1 cellular context compared by ENCODE assay signal in genomic region chr21:44890961-44891541, GRCh38.
TF ChIP-seq lines count a peak whose summit lies in the region.

No MANE protein-coding gene starts in this region.

TF ChIP-seq in HepG2, 621 proteins besides CTCF, POLR2A, EP300 and RAD21:
- TF ChIP-seq MBD4 (IDR thresholded peaks at IDR 0.05; ENCODE audit: borderline replicate concordance, low read length) (no peak), ZNF674 (CRISPR knock-in tag; IDR thresholded peaks at IDR 0.05; ENCODE audit: low read depth) (no peak), HNRNPL (IDR thresholded peaks at IDR 0.05; ENCODE audit: low read depth, low read length) (no peak), NFE2L2 (IDR thresholded peaks at IDR 0.05; ENCODE audit: low read length) (no peak), ZFYVE20 (CRISPR knock-in tag; IDR thresholded peaks at IDR 0.05; ENCODE audit: borderline replicate concordance, low read depth) (no peak), ATAD3A (CRISPR knock-in tag; IDR thresholded peaks at IDR 0.05) (no peak), ZNF383 (CRISPR knock-in tag; IDR thresholded peaks at IDR 0.05; ENCODE audit: borderline replicate concordance) (no peak), ZFP1 (CRISPR knock-in tag; IDR thresholded peaks at IDR 0.05) (no peak), HNRNPH1 (optimal IDR thresholded peaks at IDR 0.05; ENCODE audit: low read depth, low read length) (no peak)
